8 cellular contexts compared by ENCODE assay signal in the genomic region with DNA sequence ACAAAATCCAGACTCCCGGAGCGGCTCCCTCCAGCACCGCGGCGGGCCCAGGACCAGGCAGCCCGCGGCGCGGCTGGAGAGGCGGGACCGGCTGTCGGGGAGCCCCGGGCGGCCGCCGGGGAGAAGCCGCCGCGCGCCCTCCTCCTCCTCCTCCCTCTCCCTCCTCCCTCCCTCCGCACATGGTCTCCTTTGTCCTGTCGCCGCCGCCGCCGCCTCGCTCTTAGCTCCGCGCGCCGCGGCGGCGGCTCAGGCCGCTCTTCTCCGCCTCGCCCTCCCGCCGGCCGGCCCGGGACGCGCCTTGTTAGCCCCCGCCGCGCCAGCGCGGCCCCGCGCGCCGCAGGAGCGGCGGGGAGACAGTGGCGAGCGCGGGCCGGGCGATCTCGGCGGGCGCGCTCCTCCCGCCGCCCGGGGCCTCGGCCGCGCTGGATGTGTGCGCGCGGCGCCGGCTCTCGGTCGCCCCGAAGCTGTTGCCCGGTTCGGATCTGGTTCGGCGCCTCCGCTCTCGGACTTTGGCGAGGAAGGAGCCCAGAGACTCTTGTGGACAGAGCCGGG.
DNase-seq lines count a peak whose midpoint lies in the region; ATAC-seq, FAIRE-seq and TF ChIP-seq lines count a peak whose summit lies in the region.

No MANE protein-coding gene starts in this region.

- no peak for TF ChIP-seq EP300 in suprapubic skin (IDR thresholded peaks at IDR 0.05)

- no peak for FAIRE-seq in GM12892 (lab: Jason Lieb, UNC)

- peak; percentile 19 for DNase-seq in 8988T
- peak; percentile 36 for DNase-seq in GM12892 (ENCODE audit: insufficient read length)
- peak in 2 of 3 donors; percentile 58 to 76 for DNase-seq in Peyer's patch
- peak; percentile 52 to 68 (median 63) for DNase-seq in right lobe of liver
- DNase-seq in suprapubic skin (ENCODE audit: low spot score in 2 of 2), result no peak

- H3K36me3 ChIP-seq in Peyer's patch (peaks cover 0 to 7% (median 0%) of the 10 kb centered on the region in 3 donors), right lobe of liver (no peaks in the 10 kb centered on the region), suprapubic skin (no peaks in the 10 kb centered on the region)

- H3K27ac ChIP-seq in Peyer's patch (peak overlapping the region; percentile 60 to 99 (median 88)), cingulate gyrus (ENCODE audit: low read depth, low read length) (peak overlapping the region; percentile 47), right lobe of liver (peak overlapping the region; percentile 72 to 82 (median 80)), suprapubic skin (peak overlapping the region; percentile 92)

- H3K9me3 ChIP-seq in Peyer's patch (no peaks in the 10 kb centered on the region), right lobe of liver (no peaks in the 10 kb centered on the region), suprapubic skin (no peaks in the 10 kb centered on the region)

- no CpG with 5 or more reads among the region's 85 CpGs for WGBS in right lobe of liver (ENCODE audit: insufficient coverage, low coverage, low lambda C conversion rate, missing lambda C conversion rate)
- WGBS in suprapubic skin, result 0% methylated on average over 5 of the region's 85 CpGs

- H3K27me3 ChIP-seq in Peyer's patch, result no peaks in the 10 kb centered on the region
- H3K27me3 ChIP-seq in right lobe of liver, result no peaks in the 10 kb centered on the region
- no peaks in the 10 kb centered on the region for H3K27me3 ChIP-seq in suprapubic skin

- H3K4me3 ChIP-seq in Peyer's patch (peak overlapping the region; percentile 53 to 79 (median 76)), right lobe of liver (peak overlapping the region; percentile 74 to 79 (median 74)), suprapubic skin (peak overlapping the region; percentile 65)

- no peak for TF ChIP-seq CTCF in Peyer's patch (IDR thresholded peaks at IDR 0.05)
- no peak for TF ChIP-seq CTCF in right lobe of liver (IDR thresholded peaks at IDR 0.05)
- TF ChIP-seq CTCF in suprapubic skin (IDR thresholded peaks at IDR 0.05), result no peak

- H3K4me1 ChIP-seq in Peyer's patch (peaks cover 0 to 15% (median 4%) of the 10 kb centered on the region in 4 donors), right lobe of liver (peaks cover 0 to 22% (median 0%) of the 10 kb centered on the region in 4 donors), suprapubic skin (peaks cover 24% of the 10 kb centered on the region)

- ATAC-seq in HG02938 (IDR thresholded peaks at IDR 0.05; ENCODE audit: unreplicated experiment), result peak; percentile 34
- peak; percentile 10 to 48 (median 36) for ATAC-seq in right lobe of liver
- no peak for ATAC-seq in HG02970 (IDR thresholded peaks at IDR 0.05; ENCODE audit: low FRiP score, unreplicated experiment)

- no peak for TF ChIP-seq POLR2A in GM12892 (IDR thresholded peaks at IDR 0.05; ENCODE audit: low read depth, low read length)
- TF ChIP-seq POLR2A in Peyer's patch (IDR thresholded peaks at IDR 0.05), result no peak
- no peak for TF ChIP-seq POLR2A in right lobe of liver (IDR thresholded peaks at IDR 0.05)
- no peak for TF ChIP-seq POLR2A in suprapubic skin (IDR thresholded peaks at IDR 0.05)

- intact Hi-C loops in right lobe of liver (cut with DNase I), result loop anchor here in 1 of 2 donors (10.0 kb wide), 1 partner anchor 100 kb away; no protein-coding TSS in a partner anchor

Comparison
In these comparisons a context has a peak if more than half of its experiments do, and no peak if none do; other contexts are left out.
1. DNase-seq: peak in 8988T (single experiment), GM12892 (single experiment), Peyer's patch (2 of 3) and right lobe of liver (3 of 3); none in suprapubic skin (0 of 2).
2. Peak in every context shown above with its lines, with median percentiles within 50 percentile points of each other: H3K27ac ChIP-seq and H3K4me3 ChIP-seq.